In genomic region chr11:128906185-128907065, GRCh38 we compare ENCODE assay signal across 10 cellular contexts. TPM values are rescaled to one million over a fixed set of nuclear protein-coding genes. Genes with fewer than 3 reads are reported as not detected.
DNase-seq lines count a peak whose midpoint lies in the region; ATAC-seq and TF ChIP-seq lines count a peak whose summit lies in the region.
"Had no signal": no experiment of that assay in that cellular context is flagged by ENCODE, and none has a peak within 500 bp of the region (broad histone marks: within the 10 kb centered on the region; RNA-seq: fewer than 3 reads in every experiment).

No MANE protein-coding gene starts in this region.

- peak overlapping the region; percentile 96 for H3K4me3 ChIP-seq in OCI-LY3 (ENCODE audit: low read length)
- H3K4me3 ChIP-seq in endodermal cell (ENCODE audit: low read length), result peak overlapping the region; percentile 70

- H3K9me3 ChIP-seq in OCI-LY3 (ENCODE audit: insufficient read depth, low read length) (peaks cover 5% of the 10 kb centered on the region; the same call in 1 of the 2 replicates), endodermal cell (ENCODE audit: control insufficient read depth, low read length) (no peaks in the 10 kb centered on the region)

- H3K4me1 ChIP-seq in OCI-LY3 (ENCODE audit: low read length) (peaks cover 9% of the 10 kb centered on the region), endodermal cell (ENCODE audit: control insufficient read depth, insufficient read depth, low read length) (peaks cover 13% of the 10 kb centered on the region)

- H3K27ac ChIP-seq in OCI-LY3 (ENCODE audit: low read length), result no peak overlapping the region
- no peak overlapping the region for H3K27ac ChIP-seq in endodermal cell (ENCODE audit: low read depth, low read length)
- H3K27ac ChIP-seq: WERI-Rb-1 had no signal

- no peaks in the 10 kb centered on the region for H4K20me1 ChIP-seq in OCI-LY3 (ENCODE audit: insufficient read depth, low read length)

- TF ChIP-seq CTCF in CD14-positive monocyte (IDR thresholded peaks at IDR 0.05) (peak; percentile 32), OCI-LY3 (IDR thresholded peaks at IDR 0.05; ENCODE audit: low read depth, low read length) (no peak), endodermal cell (conservative IDR thresholded peaks at IDR 0.05) (no peak)

- intact Hi-C loops in CD14-positive monocyte (cut with micrococcal nuclease), result no loop called here

- H3K4me2 ChIP-seq in OCI-LY3 (ENCODE audit: low read length), result peak overlapping the region; percentile 87

- ATAC-seq in naive B cell (ENCODE audit: low read depth in 2 of 2) (no peak), GM19397 (IDR thresholded peaks at IDR 0.05; ENCODE audit: unreplicated experiment) (no peak)
- ATAC-seq in activated CD4-positive, CD25-positive, alpha-beta regulatory T cell treated with anti-CD3 and anti-CD28 coated beads, Interleukin-2, amount 50 U/mL, for 24 hours, result no peak

- DNase-seq in CD14-positive monocyte (ENCODE audit: low spot score) (no peak), endodermal cell (no peak), naive B cell (no peak), mesenteric fat pad (ENCODE audit: low spot score) (no peak), cerebellar nuclear complex (lab: John Stamatoyannopoulos, UW) (no peak)
- DNase-seq: WERI-Rb-1 had no signal

- H3K4me1 Mint-ChIP-seq in CD14-positive monocyte (peaks cover 60% of the 10 kb centered on the region), endodermal cell (peaks cover 31% of the 10 kb centered on the region), naive B cell (peaks cover 18 to 33% (median 24%) of the 10 kb centered on the region in 3 donors)

- H2AFZ ChIP-seq in OCI-LY3 (ENCODE audit: low read depth, low read length), result 0 out of 2 replicates have a peak overlapping the region, but pooled peaks have one; percentile 87

- H3K27ac Mint-ChIP-seq in CD14-positive monocyte, result peak overlapping the region in 5 of 7 donors; percentile 46 to 82 (median 61)
- no peak overlapping the region for H3K27ac Mint-ChIP-seq in endodermal cell
- peak overlapping the region in 1 of 6 donors; percentile 13 for H3K27ac Mint-ChIP-seq in naive B cell

- H3K36me3 ChIP-seq in OCI-LY3 (replicated peaks; ENCODE audit: low read depth, low read length), result no peaks in the 10 kb centered on the region
- no peaks in the 10 kb centered on the region for H3K36me3 ChIP-seq in endodermal cell (ENCODE audit: control insufficient read depth, insufficient read depth, low read length)
- H3K36me3 ChIP-seq: WERI-Rb-1 had no signal

- no peaks in the 10 kb centered on the region for H3K79me2 ChIP-seq in OCI-LY3 (ENCODE audit: low read length)

- H3K9me3 Mint-ChIP-seq in CD14-positive monocyte (peaks cover 0 to 4% (median 0%) of the 10 kb centered on the region in 7 donors), endodermal cell (peaks cover 2% of the 10 kb centered on the region), naive B cell (peaks cover 0 to 3% (median 0%) of the 10 kb centered on the region in 7 donors)

- peaks cover 45% of the 10 kb centered on the region for H3K27me3 ChIP-seq in OCI-LY3 (ENCODE audit: low read depth, low read length)
- peaks cover 69% of the 10 kb centered on the region for H3K27me3 ChIP-seq in endodermal cell (ENCODE audit: control insufficient read depth, insufficient read depth, low read length, poor library complexity, severe bottlenecking)

- H3K4me3 Mint-ChIP-seq in CD14-positive monocyte (peak overlapping the region; percentile 77 to 90), endodermal cell (peak overlapping the region; percentile 62), naive B cell (peak overlapping the region; percentile 73 to 90 (median 83))

- 77 to 89% methylated on average over 4 to 8 of the region's 8 CpGs for WGBS in endodermal cell (ENCODE audit: insufficient coverage in 1 of 2, insufficient read length in 1 of 2), 2 experiments

- peaks cover 3 to 5% of the 10 kb centered on the region in 2 donors for H3K36me3 Mint-ChIP-seq in CD14-positive monocyte
- peaks cover under 1% of the 10 kb centered on the region for H3K36me3 Mint-ChIP-seq in endodermal cell (ENCODE audit: low read depth)
- no peaks in the 10 kb centered on the region for H3K36me3 Mint-ChIP-seq in naive B cell

- H3K27me3 Mint-ChIP-seq in CD14-positive monocyte (ENCODE audit: low read depth in 3 of 3) (peaks cover 9 to 16% (median 10%) of the 10 kb centered on the region in 3 donors), endodermal cell (ENCODE audit: insufficient read depth) (peaks cover 61% of the 10 kb centered on the region), naive B cell (peaks cover 60 to 82% (median 79%) of the 10 kb centered on the region in 3 donors)

- H3K9ac ChIP-seq in OCI-LY3 (ENCODE audit: low read length) (peak overlapping the region; percentile 69; the same call in 1 of the 2 replicates), endodermal cell (ENCODE audit: extremely low read depth, low read length, poor library complexity, severe bottlenecking) (no peak overlapping the region)

RNA-seq across cellular contexts. Expression of gene KCNJ5, which starts 15.3 kb away (rescaled TPM):
- polyA plus RNA-seq in CD14-positive monocyte, result not detected
- 1 to 10 TPM in 1 of 2 donors, under 1 TPM in 1; 0.60 to 1.1 TPM for total RNA-seq in endodermal cell
- polyA plus RNA-seq in endodermal cell (2013, experiment 1 of 2), result 0.64 TPM
- polyA plus RNA-seq in endodermal cell (2013, experiment 2 of 2), result 1.2 TPM
- polyA plus RNA-seq in naive B cell (ENCODE audit: low read depth in 6 of 6), result not detected
- 4.6 TPM for total RNA-seq in mesenteric fat pad

RNA-seq across cellular contexts. Expression of gene TP53AIP1, which starts 36.2 kb away (rescaled TPM):
- polyA plus RNA-seq in CD14-positive monocyte, result not detected
- not detected for total RNA-seq in endodermal cell
- not detected for polyA plus RNA-seq in endodermal cell (2013, experiment 1 of 2)
- polyA plus RNA-seq in endodermal cell (2013, experiment 2 of 2), result 0.12 TPM
- not detected for polyA plus RNA-seq in naive B cell (ENCODE audit: low read depth in 6 of 6)
- total RNA-seq in mesenteric fat pad, result 0.10 TPM

RNA-seq across cellular contexts. Expression of gene KCNJ1, which starts 39.3 kb away (rescaled TPM):
- polyA plus RNA-seq in CD14-positive monocyte (under 1 TPM in 1 of 2 donors, not detected in 1; 0.12 TPM), naive B cell (ENCODE audit: low read depth in 6 of 6) (under 1 TPM in 3 of 6 donors, not detected in 3; 0.18 to 0.64 (median 0.20) TPM)
- total RNA-seq in endodermal cell (not detected), mesenteric fat pad (not detected)
- polyA plus RNA-seq in endodermal cell (2013, experiment 1 of 2), result 0.36 TPM
- not detected for polyA plus RNA-seq in endodermal cell (2013, experiment 2 of 2)
- total RNA-seq: temporal lobe had no signal
